ENCODE assay signal across 34 cellular contexts in genomic region chr6:149777624-149778023, GRCh38.
"Had no signal": no experiment of that assay in that cellular context is flagged by ENCODE, and none has a peak within 500 bp of the region (broad histone marks: within the 10 kb centered on the region; RNA-seq: fewer than 3 reads in every experiment).

No MANE protein-coding gene starts in this region.

- H3K9me3 ChIP-seq: ascending aorta had no signal

- DNase-seq: activated B cell treated with CpG ODN at 0.5 μM for 24 hours; activated CD4-positive, alpha-beta memory T cell treated with anti-CD3 and anti-CD28 coated beads for 36 hours; activated CD4-positive, alpha-beta T cell treated with anti-CD3 and anti-CD28 coated beads for 4 hours; activated CD4-positive, alpha-beta T cell treated with anti-CD3 and anti-CD28 coated beads, Interleukin-2, amount 10 ng/mL, durations not matched to agents 24 days and 14 days; activated CD4-positive, alpha-beta T cell treated with anti-CD3 and anti-CD28 coated beads, Interleukin-2, amount 50 U/mL, for 1 hour; activated CD4-positive, alpha-beta T cell treated with anti-CD3 and anti-CD28 coated beads, Interleukin-2, amount 50 U/mL, for 4 hours; activated CD4-positive, CD25-positive, alpha-beta regulatory T cell treated with anti-CD3 and anti-CD28 coated beads, Interleukin-2, amount 50 U/mL, for 72 hours; activated CD8-positive, alpha-beta memory T cell treated with anti-CD3 and anti-CD28 coated beads, Interleukin-2, amount 50 U/mL, for 4 hours; activated CD8-positive, alpha-beta T cell treated with anti-CD3 and anti-CD28 coated beads for 36 hours; activated effector memory CD4-positive, alpha-beta T cell treated with Interleukin-2 at 50 U/mL for 16 hours; activated gamma-delta T cell; activated naive CD4-positive, alpha-beta T cell treated with anti-CD3 and anti-CD28 coated beads, Interleukin-2, amount 10 ng/mL, durations not matched to agents 7 days and 5 days; activated naive CD4-positive, alpha-beta T cell treated with Interleukin-2 at 50 U/mL for 16 hours; activated naive CD8-positive, alpha-beta T cell treated with anti-CD3 and anti-CD28 coated beads, Interleukin-2, amount 10 ng/mL, durations not matched to agents 7 days and 5 days; activated naive CD8-positive, alpha-beta T cell treated with anti-CD3 and anti-CD28 coated beads, Interleukin-2, amount 50 U/mL, for 24 hours; activated T-cell treated with anti-CD3 and anti-CD28 coated beads for 4 hours; activated T-cell treated with anti-CD3 and anti-CD28 coated beads, Interleukin-2, amount 50 U/mL, for 1 hour; activated T-cell treated with anti-CD3 and anti-CD28 coated beads, Interleukin-2, amount 50 U/mL, for 4 hours; activated T-cell treated with anti-CD3 and anti-CD28 coated beads, Interleukin-2, amount 50 U/mL, for 72 hours; amygdala; anterior cingulate cortex; central memory CD4-positive, alpha-beta T cell; T-helper 1 cell; T-helper 2 cell; T-helper 9 cell had no signal

- ATAC-seq: activated CD8-positive, alpha-beta T cell treated with anti-CD3 and anti-CD28 coated beads for 36 hours; activated naive CD8-positive, alpha-beta T cell treated with anti-CD3 and anti-CD28 coated beads, Interleukin-2, amount 50 U/mL, for 24 hours; activated T-cell treated with anti-CD3 and anti-CD28 coated beads, Interleukin-2, amount 50 U/mL, for 4 hours; activated T-cell treated with anti-CD3 and anti-CD28 coated beads, Interleukin-2, amount 50 U/mL, for 72 hours had no signal

- H3K27ac Mint-ChIP-seq: activated B cell treated with CpG ODN at 0.5 μM for 24 hours; activated CD4-positive, alpha-beta memory T cell treated with anti-CD3 and anti-CD28 coated beads for 36 hours; activated CD4-positive, alpha-beta T cell treated with anti-CD3 and anti-CD28 coated beads, Interleukin-2, amount 10 ng/mL, durations not matched to agents 24 days and 14 days; activated CD8-positive, alpha-beta T cell treated with anti-CD3 and anti-CD28 coated beads for 36 hours; activated naive CD4-positive, alpha-beta T cell treated with anti-CD3 and anti-CD28 coated beads, Interleukin-2, amount 10 ng/mL, durations not matched to agents 7 days and 5 days; activated naive CD4-positive, alpha-beta T cell treated with anti-CD3 and anti-CD28 coated beads, Interleukin-2, amount 50 U/mL, for 24 hours; activated naive CD8-positive, alpha-beta T cell; activated naive CD8-positive, alpha-beta T cell treated with anti-CD3 and anti-CD28 coated beads, Interleukin-2, amount 10 ng/mL, durations not matched to agents 7 days and 5 days; activated naive CD8-positive, alpha-beta T cell treated with anti-CD3 and anti-CD28 coated beads, Interleukin-2, amount 50 U/mL, for 24 hours; activated T-cell treated with anti-CD3 and anti-CD28 coated beads, Interleukin-2, amount 50 U/mL, for 72 hours; activated T-helper 2 cell treated with anti-CD3 and anti-CD28 coated beads, Interferon-gamma antibody, Interleukin-2, Interleukin-4, amounts not matched to agents 10 μg/mL and 5 μg/mL and 100 μg/mL, durations not matched to agents 14 hours and 24 hours and 36 hours; brain; T-helper 1 cell treated with Interleukin-12 subunit alpha and Interleukin-12 subunit beta and Interleukin-4 antibody, amounts not matched to agents 30 μg/mL and 1 μg/mL, for 36 hours; T-helper 2 cell treated with Interferon-gamma antibody and Interleukin-4, amounts not matched to agents 5 μg/mL and 100 μg/mL, for 36 hours had no signal

- H3K27me3 ChIP-seq: ascending aorta had no signal

- H3K27me3 Mint-ChIP-seq: activated B cell treated with CpG ODN at 0.5 μM for 24 hours; activated CD4-positive, alpha-beta memory T cell treated with anti-CD3 and anti-CD28 coated beads for 36 hours; activated CD4-positive, alpha-beta T cell treated with anti-CD3 and anti-CD28 coated beads, Interleukin-2, amount 10 ng/mL, durations not matched to agents 24 days and 14 days; activated CD8-positive, alpha-beta T cell treated with anti-CD3 and anti-CD28 coated beads for 36 hours; activated naive CD4-positive, alpha-beta T cell treated with anti-CD3 and anti-CD28 coated beads, Interleukin-2, amount 10 ng/mL, durations not matched to agents 7 days and 5 days; activated naive CD4-positive, alpha-beta T cell treated with anti-CD3 and anti-CD28 coated beads, Interleukin-2, amount 50 U/mL, for 24 hours; activated naive CD8-positive, alpha-beta T cell; activated naive CD8-positive, alpha-beta T cell treated with anti-CD3 and anti-CD28 coated beads, Interleukin-2, amount 10 ng/mL, durations not matched to agents 7 days and 5 days; activated naive CD8-positive, alpha-beta T cell treated with anti-CD3 and anti-CD28 coated beads, Interleukin-2, amount 50 U/mL, for 24 hours; brain had no signal

- H3K4me1 Mint-ChIP-seq: activated B cell treated with CpG ODN at 0.5 μM for 24 hours; activated CD4-positive, alpha-beta T cell treated with anti-CD3 and anti-CD28 coated beads, Interleukin-2, amount 10 ng/mL, durations not matched to agents 24 days and 14 days; activated naive CD4-positive, alpha-beta T cell treated with anti-CD3 and anti-CD28 coated beads, Interleukin-2, amount 10 ng/mL, durations not matched to agents 7 days and 5 days; activated naive CD4-positive, alpha-beta T cell treated with anti-CD3 and anti-CD28 coated beads, Interleukin-2, amount 50 U/mL, for 24 hours; activated naive CD8-positive, alpha-beta T cell treated with anti-CD3 and anti-CD28 coated beads, Interleukin-2, amount 50 U/mL, for 24 hours; brain had no signal

- H3K9me3 Mint-ChIP-seq: activated B cell treated with CpG ODN at 0.5 μM for 24 hours; activated CD4-positive, alpha-beta memory T cell treated with anti-CD3 and anti-CD28 coated beads for 36 hours; activated CD4-positive, alpha-beta T cell treated with anti-CD3 and anti-CD28 coated beads, Interleukin-2, amount 10 ng/mL, durations not matched to agents 24 days and 14 days; activated CD8-positive, alpha-beta T cell treated with anti-CD3 and anti-CD28 coated beads for 36 hours; activated naive CD4-positive, alpha-beta T cell treated with anti-CD3 and anti-CD28 coated beads, Interleukin-2, amount 10 ng/mL, durations not matched to agents 7 days and 5 days; activated naive CD4-positive, alpha-beta T cell treated with anti-CD3 and anti-CD28 coated beads, Interleukin-2, amount 50 U/mL, for 24 hours; activated naive CD8-positive, alpha-beta T cell treated with anti-CD3 and anti-CD28 coated beads, Interleukin-2, amount 10 ng/mL, durations not matched to agents 7 days and 5 days; activated naive CD8-positive, alpha-beta T cell treated with anti-CD3 and anti-CD28 coated beads, Interleukin-2, amount 50 U/mL, for 24 hours; activated T-cell treated with anti-CD3 and anti-CD28 coated beads, Interleukin-2, amount 50 U/mL, for 4 hours; activated T-cell treated with anti-CD3 and anti-CD28 coated beads, Interleukin-2, amount 50 U/mL, for 72 hours; activated T-helper 2 cell treated with anti-CD3 and anti-CD28 coated beads, Interferon-gamma antibody, Interleukin-2, Interleukin-4, amounts not matched to agents 10 μg/mL and 5 μg/mL and 100 μg/mL, durations not matched to agents 14 hours and 24 hours and 36 hours; brain; T-helper 1 cell treated with Interleukin-12 subunit alpha and Interleukin-12 subunit beta and Interleukin-4 antibody, amounts not matched to agents 30 μg/mL and 1 μg/mL, for 36 hours; T-helper 2 cell treated with Interferon-gamma antibody and Interleukin-4, amounts not matched to agents 5 μg/mL and 100 μg/mL, for 36 hours had no signal

- FAIRE-seq: TTC549 had no signal

- H3K4me3 ChIP-seq: ascending aorta had no signal

- H3K4me1 ChIP-seq: ascending aorta had no signal

- H3K27ac ChIP-seq: ascending aorta, VCaP had no signal

- H3K4me3 Mint-ChIP-seq: activated B cell treated with CpG ODN at 0.5 μM for 24 hours; activated CD4-positive, alpha-beta memory T cell treated with anti-CD3 and anti-CD28 coated beads for 36 hours; activated CD4-positive, alpha-beta T cell treated with anti-CD3 and anti-CD28 coated beads, Interleukin-2, amount 10 ng/mL, durations not matched to agents 24 days and 14 days; activated CD8-positive, alpha-beta T cell treated with anti-CD3 and anti-CD28 coated beads for 36 hours; activated naive CD4-positive, alpha-beta T cell treated with anti-CD3 and anti-CD28 coated beads, Interleukin-2, amount 10 ng/mL, durations not matched to agents 7 days and 5 days; activated naive CD4-positive, alpha-beta T cell treated with anti-CD3 and anti-CD28 coated beads, Interleukin-2, amount 50 U/mL, for 24 hours; activated naive CD8-positive, alpha-beta T cell; activated naive CD8-positive, alpha-beta T cell treated with anti-CD3 and anti-CD28 coated beads, Interleukin-2, amount 10 ng/mL, durations not matched to agents 7 days and 5 days; activated naive CD8-positive, alpha-beta T cell treated with anti-CD3 and anti-CD28 coated beads, Interleukin-2, amount 50 U/mL, for 24 hours; activated T-cell treated with anti-CD3 and anti-CD28 coated beads, Interleukin-2, amount 50 U/mL, for 4 hours; activated T-cell treated with anti-CD3 and anti-CD28 coated beads, Interleukin-2, amount 50 U/mL, for 72 hours; brain; T-helper 1 cell treated with Interleukin-12 subunit alpha and Interleukin-12 subunit beta and Interleukin-4 antibody, amounts not matched to agents 30 μg/mL and 1 μg/mL, for 36 hours; T-helper 2 cell treated with Interferon-gamma antibody and Interleukin-4, amounts not matched to agents 5 μg/mL and 100 μg/mL, for 36 hours had no signal
